Comparison of ENCODE assay signal across 14 cellular contexts in genomic region chr7:137774793-137775201, GRCh38.
A peak's percentile ranks its signal among the peaks of the same experiment; 100 is the strongest.
DNase-seq lines count a peak whose midpoint lies in the region; ATAC-seq and TF ChIP-seq lines count a peak whose summit lies in the region.
"Had no signal": no experiment of that assay in that cellular context is flagged by ENCODE, and none has a peak within 500 bp of the region (broad histone marks: within the 10 kb centered on the region; RNA-seq: fewer than 3 reads in every experiment).

No MANE protein-coding gene starts in this region.

- H3K36me3 Mint-ChIP-seq in activated T-cell treated with anti-CD3 and anti-CD28 coated beads, Interleukin-2, amount 50 U/mL, for 24 hours (ENCODE audit: low read depth), result no peaks in the 10 kb centered on the region
- H3K36me3 Mint-ChIP-seq: immature natural killer cell, WTC11 had no signal

- CTCF ChIA-PET in mammary epithelial cell (lab: Charles Lee; ENCODE audit: low non-redundant PET), result no interaction called here

- dilution Hi-C loops in mammary epithelial cell (cut with HindIII; ENCODE audit: low sequenced_read_pairs), result no loop called here

- H3K27me3 ChIP-seq in mammary epithelial cell (ENCODE audit: insufficient read depth, low read length) (no peaks in the 10 kb centered on the region), osteoblast (ENCODE audit: insufficient read depth, low read length) (no peaks in the 10 kb centered on the region)

- peak overlapping the region; percentile 74 for H3K27ac Mint-ChIP-seq in activated T-cell treated with anti-CD3 and anti-CD28 coated beads, Interleukin-2, amount 50 U/mL, for 24 hours
- H3K27ac Mint-ChIP-seq: immature natural killer cell, nephron, WTC11 had no signal

- H3K9me3 Mint-ChIP-seq in activated T-cell treated with anti-CD3 and anti-CD28 coated beads, Interleukin-2, amount 50 U/mL, for 24 hours, result no peaks in the 10 kb centered on the region
- H3K9me3 Mint-ChIP-seq: nephron, WTC11 had no signal

- DNase-seq in activated T-cell treated with anti-CD3 and anti-CD28 coated beads, Interleukin-2, amount 50 U/mL, for 24 hours, result no peak
- no peak for DNase-seq in activated T-cell treated with anti-CD3 and anti-CD28 coated beads, Interleukin-2, amount 50 U/mL, for 48 hours
- DNase-seq in HS-5 (ENCODE audit: low read depth) (peak; percentile 6), mammary epithelial cell (peak; percentile 68), osteoblast (ENCODE audit: insufficient read length, low spot score, missing footprints) (no peak), NCI-H526 (lab: John Stamatoyannopoulos, UW) (no peak), GM03348 (ENCODE audit: low spot score) (no peak)
- DNase-seq: DMS79 treated with DMSO at 0.1 percent for 48 hours, immature natural killer cell, NCI-H2227 treated with DMSO at 0.1 percent for 48 hours had no signal

- H3K27me3 Mint-ChIP-seq in activated T-cell treated with anti-CD3 and anti-CD28 coated beads, Interleukin-2, amount 50 U/mL, for 24 hours, result peaks cover 16% of the 10 kb centered on the region

- H3K4me1 Mint-ChIP-seq in activated T-cell treated with anti-CD3 and anti-CD28 coated beads, Interleukin-2, amount 50 U/mL, for 24 hours (ENCODE audit: low read depth), result peaks cover 3% of the 10 kb centered on the region
- H3K4me1 Mint-ChIP-seq: immature natural killer cell, nephron had no signal

- H3K4me3 Mint-ChIP-seq in activated T-cell treated with anti-CD3 and anti-CD28 coated beads, Interleukin-2, amount 50 U/mL, for 24 hours, result peak overlapping the region; percentile 62
- H3K4me3 Mint-ChIP-seq: immature natural killer cell, nephron, WTC11 had no signal

- ATAC-seq in GM18511 (IDR thresholded peaks at IDR 0.05; ENCODE audit: unreplicated experiment), result no peak
- ATAC-seq: Right ventricle myocardium inferior, WTC11 had no signal

- H3K4me1 ChIP-seq in mammary epithelial cell (ENCODE audit: insufficient read depth, low read length) (peaks cover 26% of the 10 kb centered on the region), osteoblast (ENCODE audit: insufficient read depth, low read length) (peaks cover 43% of the 10 kb centered on the region)

- H3K4me3 ChIP-seq in mammary epithelial cell (replicated peaks in 1 of 3; ENCODE audit: insufficient read depth in 1 of 3, low read depth in 2 of 3, low read length in 3 of 3) (no peak overlapping the region), osteoblast (ENCODE audit: insufficient read depth, low read length) (peak overlapping the region; percentile 22)

- no peaks in the 10 kb centered on the region for H3K9me3 ChIP-seq in mammary epithelial cell (replicated peaks; ENCODE audit: insufficient read depth, low read length)
- no peaks in the 10 kb centered on the region for H3K9me3 ChIP-seq in osteoblast (ENCODE audit: low read depth, low read length)

- H3K4me2 ChIP-seq in mammary epithelial cell (ENCODE audit: insufficient read depth, low read depth, low read length) (no peak overlapping the region), osteoblast (ENCODE audit: insufficient read depth, low read length) (peak overlapping the region; percentile 70)

- H3K27ac ChIP-seq in mammary epithelial cell (ENCODE audit: insufficient read depth, low read depth, low read length) (no peak overlapping the region), osteoblast (ENCODE audit: low read depth, low read length) (peak overlapping the region; percentile 99)

- H3K79me2 ChIP-seq in mammary epithelial cell (ENCODE audit: insufficient read depth, low read length), result no peaks in the 10 kb centered on the region
- peaks cover 6% of the 10 kb centered on the region for H3K79me2 ChIP-seq in osteoblast (ENCODE audit: insufficient read depth, low read length)

- TF ChIP-seq CTCF in mammary epithelial cell (conservative IDR thresholded peaks at IDR 0.05 in 1 of 2, IDR thresholded peaks at IDR 0.05 in 1 of 2; ENCODE audit: extremely low read depth in 1 of 2, insufficient read depth in 1 of 2, low read depth in 1 of 2, low read length in 2 of 2), result no peak
- no peak for TF ChIP-seq CTCF in osteoblast (IDR thresholded peaks at IDR 0.05; ENCODE audit: extremely low read depth, low read depth, low read length)

- BruUV-seq in mammary epithelial cell (replicated peaks; lab: Mats Ljungman, UMichigan), result no TSS peak

- H3K9ac ChIP-seq in mammary epithelial cell (ENCODE audit: insufficient read depth, low read length), result no peak overlapping the region

- WGBS in mammary epithelial cell (ENCODE audit: low coverage, missing lambda C conversion rate), result 66% methylated on average over 4 of the region's 4 CpGs

- no peaks in the 10 kb centered on the region for H4K20me1 ChIP-seq in mammary epithelial cell (ENCODE audit: insufficient read depth, low read length)
- no peaks in the 10 kb centered on the region for H4K20me1 ChIP-seq in osteoblast (ENCODE audit: insufficient read depth, low read length)

- H2AFZ ChIP-seq in mammary epithelial cell (ENCODE audit: low read depth, low read length), result peak overlapping the region; percentile 38
- peak overlapping the region; percentile 65 for H2AFZ ChIP-seq in osteoblast (ENCODE audit: low read length)

- no peaks in the 10 kb centered on the region for H3K36me3 ChIP-seq in mammary epithelial cell (ENCODE audit: insufficient read depth, low read length)
- no peaks in the 10 kb centered on the region for H3K36me3 ChIP-seq in osteoblast (ENCODE audit: insufficient read depth, low read length)

- in situ Hi-C loops in mammary epithelial cell (cut with MboI; ENCODE audit: low sequenced_read_pairs in 2 of 2), result no loop called here

- intact Hi-C loops in mammary epithelial cell (cut with micrococcal nuclease), result loop anchor here (5.0 kb wide), 1 partner anchor 108 kb away; no protein-coding TSS in a partner anchor

Comparison
In these comparisons a context has a peak if more than half of its experiments do, and no peak if none do; other contexts are left out.
1. DNase-seq: peak in HS-5 (single experiment) and mammary epithelial cell (single experiment); none in activated T-cell treated with anti-CD3 and anti-CD28 coated beads, Interleukin-2, amount 50 U/mL, for 24 hours (single experiment), activated T-cell treated with anti-CD3 and anti-CD28 coated beads, Interleukin-2, amount 50 U/mL, for 48 hours (0 of 2), osteoblast (single experiment), NCI-H526 (0 of 2) and GM03348 (single experiment).